Comparison of ENCODE assay signal across 24 cellular contexts in genomic region chr7:12102527-12102926, GRCh38.
"Had no signal": no experiment of that assay in that cellular context is flagged by ENCODE, and none has a peak within 500 bp of the region (broad histone marks: within the 10 kb centered on the region; RNA-seq: fewer than 3 reads in every experiment).

No MANE protein-coding gene starts in this region.

- H3K9me3 ChIP-seq: neutrophil, right atrium auricular region, testis, thyroid gland, transverse colon, upper lobe of left lung, vagina had no signal

- ATAC-seq: heart right ventricle; naive thymus-derived CD8-positive, alpha-beta T cell; sciatic nerve; stimulated activated naive B cell treated with anti-CD40 and anti-IgM and Interleukin-4, amounts not matched to agents 10 μg/mL and 1 μg/mL and 100 μg/mL, for 72 hours; stimulated activated naive CD8-positive, alpha-beta T cell treated with anti-CD3 and anti-CD28 coated beads, Interleukin-15, Interleukin-2, amounts not matched to agents 100 U/mL and 50 U/mL, for 24 hours had no signal

- DNase-seq: heart right ventricle; islet precursor cell; left ventricle myocardium inferior; naive thymus-derived CD8-positive, alpha-beta T cell; occipital lobe; stimulated activated CD4-positive, alpha-beta T cell treated with anti-CD3 and anti-CD28 coated beads, Interleukin-12 subunit alpha, Interleukin-12 subunit beta, amount 100 ng/mL, for 4 hours; stimulated activated CD4-positive, alpha-beta T cell treated with anti-CD3 and anti-CD28 coated beads, Interleukin-15, amount 100 ng/mL, for 24 hours; stimulated activated CD4-positive, alpha-beta T cell treated with anti-CD3 and anti-CD28 coated beads, Interleukin-2, amount 100 ng/mL, for 24 hours; stimulated activated CD4-positive, alpha-beta T cell treated with anti-CD3 and anti-CD28 coated beads, Interleukin-4, amount 100 ng/mL, for 1 hour; stimulated activated naive B cell treated with anti-CD40 and anti-IgM and Interleukin-4, amounts not matched to agents 10 μg/mL and 1 μg/mL and 100 μg/mL, for 72 hours; stimulated activated naive CD8-positive, alpha-beta T cell treated with anti-CD3 and anti-CD28 coated beads, Interleukin-15, Interleukin-2, amounts not matched to agents 100 U/mL and 50 U/mL, for 24 hours; stomach; testis; transverse colon; upper lobe of left lung had no signal

- H3K27me3 Mint-ChIP-seq: memory B cell; progenitor cell of endocrine pancreas; stimulated activated naive B cell treated with anti-CD40 and anti-IgM and Interleukin-4, amounts not matched to agents 10 μg/mL and 1 μg/mL and 100 μg/mL, for 72 hours had no signal

- H3K4me2 ChIP-seq: hepatocyte had no signal

- H3K4me3 ChIP-seq: heart right ventricle, hepatocyte, left ventricle myocardium inferior, right atrium auricular region, skin epidermis, stomach, testis, thyroid gland, transverse colon, upper lobe of left lung, vagina had no signal

- H3K4me1 Mint-ChIP-seq: memory B cell; naive thymus-derived CD8-positive, alpha-beta T cell; stimulated activated naive B cell treated with anti-CD40 and anti-IgM and Interleukin-4, amounts not matched to agents 10 μg/mL and 1 μg/mL and 100 μg/mL, for 72 hours had no signal

- H3K27me3 ChIP-seq: heart right ventricle, hepatocyte, neutrophil, right atrium auricular region, stomach, testis, thyroid gland, transverse colon, upper lobe of left lung, vagina had no signal

- H3K79me2 ChIP-seq: hepatocyte had no signal

- H3K4me1 ChIP-seq: heart right ventricle, left ventricle myocardium inferior, right atrium auricular region, stomach, testis, thyroid gland, upper lobe of left lung had no signal

- H3K27ac Mint-ChIP-seq: memory B cell; naive thymus-derived CD8-positive, alpha-beta T cell; progenitor cell of endocrine pancreas; stimulated activated naive B cell treated with anti-CD40 and anti-IgM and Interleukin-4, amounts not matched to agents 10 μg/mL and 1 μg/mL and 100 μg/mL, for 72 hours had no signal

- H3K27ac ChIP-seq: heart right ventricle, hepatocyte, left ventricle myocardium inferior, neutrophil, right atrium auricular region, skin epidermis, stomach, testis, thyroid gland, transverse colon, upper lobe of left lung, vagina had no signal

- H3K4me3 Mint-ChIP-seq: memory B cell; naive thymus-derived CD8-positive, alpha-beta T cell; stimulated activated naive B cell treated with anti-CD40 and anti-IgM and Interleukin-4, amounts not matched to agents 10 μg/mL and 1 μg/mL and 100 μg/mL, for 72 hours had no signal

- H3K36me3 Mint-ChIP-seq: memory B cell; stimulated activated naive B cell treated with anti-CD40 and anti-IgM and Interleukin-4, amounts not matched to agents 10 μg/mL and 1 μg/mL and 100 μg/mL, for 72 hours had no signal

- H3K36me3 ChIP-seq: heart right ventricle, left ventricle myocardium inferior, neutrophil, right atrium auricular region, stomach, thyroid gland, transverse colon, upper lobe of left lung, vagina had no signal

- H2AFZ ChIP-seq: hepatocyte had no signal
